ENCODE assay signal across 8 cellular contexts in genomic region chr3:42772670-42773408, GRCh38. TPM values are rescaled to one million over a fixed set of nuclear protein-coding genes. Genes with fewer than 3 reads are reported as not detected.
A peak's percentile ranks its signal among the peaks of the same experiment; 100 is the strongest.
DNase-seq lines count a peak whose midpoint lies in the region; ATAC-seq and TF ChIP-seq lines count a peak whose summit lies in the region.

TSS of gene CCDC13 (minus strand) at chr3:42773253. CDS start at chr3:42758345, 14,908 bp downstream.

- no peaks in the 10 kb centered on the region for H3K9me3 ChIP-seq in lower lobe of right lung

- TF ChIP-seq CTCF in AG09309 (IDR thresholded peaks at IDR 0.05; ENCODE audit: control insufficient read depth, insufficient read depth, low read depth, low read length, missing control alignments): no peak
- no peak for TF ChIP-seq CTCF in lower lobe of right lung (IDR thresholded peaks at IDR 0.05)

- H3K4me3 ChIP-seq in AG09309 (ENCODE audit: control insufficient read depth, low read depth, low read length) (peak within 1 kb of the TSS; percentile 57), lower lobe of right lung (peak within 1 kb of the TSS; percentile 58)

- intact Hi-C loops in activated CD4-positive, alpha-beta memory T cell treated with anti-CD3 and anti-CD28 coated beads for 36 hours (cut with micrococcal nuclease): loop anchor here (1.0 to 2.0 kb wide), 3 partner anchors 31 to 172 kb away; partner anchors contain the start of genes HIGD1A and NKTR
- intact Hi-C loops in lower lobe of right lung (cut with DNase I): no loop called here

- peak within 1 kb of the TSS; percentile 56 for H3K27ac Mint-ChIP-seq in activated CD4-positive, alpha-beta memory T cell treated with anti-CD3 and anti-CD28 coated beads for 36 hours

- ATAC-seq in GM18909 (IDR thresholded peaks at IDR 0.05; ENCODE audit: poor library complexity, unreplicated experiment): peak; percentile 99
- ATAC-seq in HG03175 (IDR thresholded peaks at IDR 0.05; ENCODE audit: unreplicated experiment): peak; percentile 98
- peak; percentile 98 to 99 for ATAC-seq in lower lobe of right lung

- peak within 1 kb of the TSS; percentile 84 for H3K4me3 Mint-ChIP-seq in activated CD4-positive, alpha-beta memory T cell treated with anti-CD3 and anti-CD28 coated beads for 36 hours

- POLR2A ChIA-PET in activated CD4-positive, alpha-beta memory T cell treated with anti-CD3 and anti-CD28 coated beads for 36 hours (lab: Charles Lee): no interaction called here

- H3K36me3 Mint-ChIP-seq in activated CD4-positive, alpha-beta memory T cell treated with anti-CD3 and anti-CD28 coated beads for 36 hours: no peaks in the 10 kb centered on the region

- H3K9me3 Mint-ChIP-seq in activated CD4-positive, alpha-beta memory T cell treated with anti-CD3 and anti-CD28 coated beads for 36 hours: no peaks in the 10 kb centered on the region

- H3K36me3 ChIP-seq in lower lobe of right lung: no peaks in the 10 kb centered on the region

- H3K4me1 ChIP-seq in lower lobe of right lung: peaks cover 16% of the 10 kb centered on the region

- H3K27ac ChIP-seq in lower lobe of right lung: peak within 1 kb of the TSS; percentile 86

- no peaks in the 10 kb centered on the region for H3K27me3 Mint-ChIP-seq in activated CD4-positive, alpha-beta memory T cell treated with anti-CD3 and anti-CD28 coated beads for 36 hours

- no peaks in the 10 kb centered on the region for H3K27me3 ChIP-seq in lower lobe of right lung (ENCODE audit: low read depth)

- DNase-seq in AG09309 (ENCODE audit: low read depth) (no peak), NCI-H526 treated with DMSO at 0.1 percent for 48 hours (lab: John Stamatoyannopoulos, UW) (peak; percentile 59), lower lobe of right lung (peak; percentile 97)
- peak; percentile 96 for DNase-seq in activated CD4-positive, alpha-beta memory T cell treated with anti-CD3 and anti-CD28 coated beads for 36 hours
- peak; percentile 73 for DNase-seq in effector CD4-positive, alpha-beta T cell
- DNase-seq in stimulated activated CD4-positive, alpha-beta T cell treated with anti-CD3 and anti-CD28 coated beads, Interleukin-4, amount 100 ng/mL, for 48 hours (ENCODE audit: low read depth in 2 of 2): peak; percentile 88 to 89

- H3K4me1 Mint-ChIP-seq in activated CD4-positive, alpha-beta memory T cell treated with anti-CD3 and anti-CD28 coated beads for 36 hours (ENCODE audit: low read depth): peaks cover 10% of the 10 kb centered on the region

- CTCF ChIA-PET in activated CD4-positive, alpha-beta memory T cell treated with anti-CD3 and anti-CD28 coated beads for 36 hours (lab: Charles Lee): no interaction called here

RNA-seq across cellular contexts. Expression of gene CCDC13, which starts in this region (rescaled TPM):
- under 1 TPM in 1 of 2 experiments, not detected in 1; 0.76 TPM for total RNA-seq in activated CD4-positive, alpha-beta memory T cell treated with anti-CD3 and anti-CD28 coated beads for 36 hours
- 2.5 TPM for total RNA-seq in lower lobe of right lung

Comparison
In these comparisons a context has a peak if more than half of its experiments do, and no peak if none do; other contexts are left out.
1. Peak in DNase-seq in activated CD4-positive, alpha-beta memory T cell treated with anti-CD3 and anti-CD28 coated beads for 36 hours; RNA of the gene not detected or under 1 TPM.